ENCODE assay signal across 1 cellular context in the genomic region with DNA sequence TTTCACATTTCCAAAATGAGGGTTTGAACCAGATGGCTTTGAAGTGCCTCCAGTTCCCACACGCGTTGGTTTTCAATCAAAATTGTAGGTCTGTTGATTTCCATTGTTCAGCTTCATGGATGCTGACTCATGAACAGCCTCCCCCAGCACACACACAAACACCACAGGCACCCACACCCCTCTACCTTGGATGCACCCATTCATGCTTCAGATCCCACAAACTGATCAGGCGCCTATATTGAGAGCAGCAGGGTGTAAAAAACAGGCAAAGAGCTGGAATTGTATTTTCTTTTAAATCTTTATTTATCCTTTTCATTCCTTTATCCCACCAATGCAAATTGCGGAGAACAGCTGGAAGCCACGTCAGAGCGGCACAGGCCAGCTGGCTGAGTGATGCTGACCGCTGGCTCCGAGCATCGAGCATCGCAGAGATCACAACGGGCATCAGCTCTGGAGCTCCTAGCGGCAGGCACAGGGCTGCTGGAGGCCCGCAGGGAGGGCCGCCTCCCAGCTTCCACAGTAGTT.
TF ChIP-seq lines count a peak whose summit lies in the region.

No MANE protein-coding gene starts in this region.

TF ChIP-seq in K562, 482 proteins besides CTCF, POLR2A, EP300 and RAD21 (continued from another document):
- TF ChIP-seq, protein P1, sequence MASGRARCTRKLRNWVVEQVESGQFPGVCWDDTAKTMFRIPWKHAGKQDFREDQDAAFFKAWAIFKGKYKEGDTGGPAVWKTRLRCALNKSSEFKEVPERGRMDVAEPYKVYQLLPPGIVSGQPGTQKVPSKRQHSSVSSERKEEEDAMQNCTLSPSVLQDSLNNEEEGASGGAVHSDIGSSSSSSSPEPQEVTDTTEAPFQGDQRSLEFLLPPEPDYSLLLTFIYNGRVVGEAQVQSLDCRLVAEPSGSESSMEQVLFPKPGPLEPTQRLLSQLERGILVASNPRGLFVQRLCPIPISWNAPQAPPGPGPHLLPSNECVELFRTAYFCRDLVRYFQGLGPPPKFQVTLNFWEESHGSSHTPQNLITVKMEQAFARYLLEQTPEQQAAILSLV (tag; IDR thresholded peaks at IDR 0.05) = no peak
- TF ChIP-seq, protein P2, sequence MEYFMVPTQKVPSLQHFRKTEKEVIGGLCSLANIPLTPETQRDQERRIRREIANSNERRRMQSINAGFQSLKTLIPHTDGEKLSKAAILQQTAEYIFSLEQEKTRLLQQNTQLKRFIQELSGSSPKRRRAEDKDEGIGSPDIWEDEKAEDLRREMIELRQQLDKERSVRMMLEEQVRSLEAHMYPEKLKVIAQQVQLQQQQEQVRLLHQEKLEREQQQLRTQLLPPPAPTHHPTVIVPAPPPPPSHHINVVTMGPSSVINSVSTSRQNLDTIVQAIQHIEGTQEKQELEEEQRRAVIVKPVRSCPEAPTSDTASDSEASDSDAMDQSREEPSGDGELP (CRISPR knock-in tag; IDR thresholded peaks at IDR 0.05; ENCODE audit: borderline replicate concordance) = peak; percentile 40; the same call in 1 of the 2 replicates
- TF ChIP-seq ZNF311 (CRISPR knock-in tag; IDR thresholded peaks at IDR 0.05) (0 out of 2 replicates have a peak, but pooled peaks have one; percentile 51), MAFK (IDR thresholded peaks at IDR 0.05; ENCODE audit: low read length) (peak; percentile 63; the same call in 1 of the 2 replicates), MTA2 (IDR thresholded peaks at IDR 0.05; ENCODE audit: low read depth) (no peak), CBFA2T3 (IDR thresholded peaks at IDR 0.05) (peak; percentile 22; the same call in 1 of the 2 replicates), MAFG (tag; conservative IDR thresholded peaks at IDR 0.05) (peak; percentile 47; the same call in 1 of the 2 replicates), GABPA (tag; conservative IDR thresholded peaks at IDR 0.05; ENCODE audit: low read depth) (no peak), C11orf30 (IDR thresholded peaks at IDR 0.05; ENCODE audit: low read depth) (peak; percentile 63; the same call in 1 of the 2 replicates), ETV6 (IDR thresholded peaks at IDR 0.05; ENCODE audit: borderline replicate concordance in 1 of 2, low read depth in 2 of 2, low read length in 1 of 2) (no peak), ETV6 (CRISPR knock-in tag; IDR thresholded peaks at IDR 0.05; ENCODE audit: borderline replicate concordance) (0 out of 2 replicates have a peak, but pooled peaks have one; percentile 28), SOX6 (IDR thresholded peaks at IDR 0.05) (peak; percentile 50; the same call in 1 of the 2 replicates), CEBPG (CRISPR knock-in tag; IDR thresholded peaks at IDR 0.05) (no peak), CEBPG (tag; conservative IDR thresholded peaks at IDR 0.05 in 1 of 2, IDR thresholded peaks at IDR 0.05 in 1 of 2) (no peak)
- TF ChIP-seq, protein P3, sequence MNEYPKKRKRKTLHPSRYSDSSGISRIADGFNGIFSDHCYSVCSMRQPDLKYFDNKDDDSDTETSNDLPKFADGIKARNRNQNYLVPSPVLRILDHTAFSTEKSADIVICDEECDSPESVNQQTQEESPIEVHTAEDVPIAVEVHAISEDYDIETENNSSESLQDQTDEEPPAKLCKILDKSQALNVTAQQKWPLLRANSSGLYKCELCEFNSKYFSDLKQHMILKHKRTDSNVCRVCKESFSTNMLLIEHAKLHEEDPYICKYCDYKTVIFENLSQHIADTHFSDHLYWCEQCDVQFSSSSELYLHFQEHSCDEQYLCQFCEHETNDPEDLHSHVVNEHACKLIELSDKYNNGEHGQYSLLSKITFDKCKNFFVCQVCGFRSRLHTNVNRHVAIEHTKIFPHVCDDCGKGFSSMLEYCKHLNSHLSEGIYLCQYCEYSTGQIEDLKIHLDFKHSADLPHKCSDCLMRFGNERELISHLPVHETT (CRISPR knock-in tag; conservative IDR thresholded peaks at IDR 0.05 in 1 of 2, IDR thresholded peaks at IDR 0.05 in 1 of 2) = peak in 1 of 2 experiments; percentile 6; a peak in 1 of 4 replicates
- TF ChIP-seq, protein P4, sequence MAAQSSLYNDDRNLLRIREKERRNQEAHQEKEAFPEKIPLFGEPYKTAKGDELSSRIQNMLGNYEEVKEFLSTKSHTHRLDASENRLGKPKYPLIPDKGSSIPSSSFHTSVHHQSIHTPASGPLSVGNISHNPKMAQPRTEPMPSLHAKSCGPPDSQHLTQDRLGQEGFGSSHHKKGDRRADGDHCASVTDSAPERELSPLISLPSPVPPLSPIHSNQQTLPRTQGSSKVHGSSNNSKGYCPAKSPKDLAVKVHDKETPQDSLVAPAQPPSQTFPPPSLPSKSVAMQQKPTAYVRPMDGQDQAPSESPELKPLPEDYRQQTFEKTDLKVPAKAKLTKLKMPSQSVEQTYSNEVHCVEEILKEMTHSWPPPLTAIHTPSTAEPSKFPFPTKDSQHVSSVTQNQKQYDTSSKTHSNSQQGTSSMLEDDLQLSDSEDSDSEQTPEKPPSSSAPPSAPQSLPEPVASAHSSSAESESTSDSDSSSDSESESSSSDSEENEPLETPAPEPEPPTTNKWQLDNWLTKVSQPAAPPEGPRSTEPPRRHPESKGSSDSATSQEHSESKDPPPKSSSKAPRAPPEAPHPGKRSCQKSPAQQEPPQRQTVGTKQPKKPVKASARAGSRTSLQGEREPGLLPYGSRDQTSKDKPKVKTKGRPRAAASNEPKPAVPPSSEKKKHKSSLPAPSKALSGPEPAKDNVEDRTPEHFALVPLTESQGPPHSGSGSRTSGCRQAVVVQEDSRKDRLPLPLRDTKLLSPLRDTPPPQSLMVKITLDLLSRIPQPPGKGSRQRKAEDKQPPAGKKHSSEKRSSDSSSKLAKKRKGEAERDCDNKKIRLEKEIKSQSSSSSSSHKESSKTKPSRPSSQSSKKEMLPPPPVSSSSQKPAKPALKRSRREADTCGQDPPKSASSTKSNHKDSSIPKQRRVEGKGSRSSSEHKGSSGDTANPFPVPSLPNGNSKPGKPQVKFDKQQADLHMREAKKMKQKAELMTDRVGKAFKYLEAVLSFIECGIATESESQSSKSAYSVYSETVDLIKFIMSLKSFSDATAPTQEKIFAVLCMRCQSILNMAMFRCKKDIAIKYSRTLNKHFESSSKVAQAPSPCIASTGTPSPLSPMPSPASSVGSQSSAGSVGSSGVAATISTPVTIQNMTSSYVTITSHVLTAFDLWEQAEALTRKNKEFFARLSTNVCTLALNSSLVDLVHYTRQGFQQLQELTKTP (IDR thresholded peaks at IDR 0.05; ENCODE audit: low read depth in 1 of 2, partially characterized antibody in 2 of 2) = no peak
- TF ChIP-seq, protein P5, sequence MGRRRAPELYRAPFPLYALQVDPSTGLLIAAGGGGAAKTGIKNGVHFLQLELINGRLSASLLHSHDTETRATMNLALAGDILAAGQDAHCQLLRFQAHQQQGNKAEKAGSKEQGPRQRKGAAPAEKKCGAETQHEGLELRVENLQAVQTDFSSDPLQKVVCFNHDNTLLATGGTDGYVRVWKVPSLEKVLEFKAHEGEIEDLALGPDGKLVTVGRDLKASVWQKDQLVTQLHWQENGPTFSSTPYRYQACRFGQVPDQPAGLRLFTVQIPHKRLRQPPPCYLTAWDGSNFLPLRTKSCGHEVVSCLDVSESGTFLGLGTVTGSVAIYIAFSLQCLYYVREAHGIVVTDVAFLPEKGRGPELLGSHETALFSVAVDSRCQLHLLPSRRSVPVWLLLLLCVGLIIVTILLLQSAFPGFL (CRISPR knock-in tag; IDR thresholded peaks at IDR 0.05) = no peak
- TF ChIP-seq, protein P6, sequence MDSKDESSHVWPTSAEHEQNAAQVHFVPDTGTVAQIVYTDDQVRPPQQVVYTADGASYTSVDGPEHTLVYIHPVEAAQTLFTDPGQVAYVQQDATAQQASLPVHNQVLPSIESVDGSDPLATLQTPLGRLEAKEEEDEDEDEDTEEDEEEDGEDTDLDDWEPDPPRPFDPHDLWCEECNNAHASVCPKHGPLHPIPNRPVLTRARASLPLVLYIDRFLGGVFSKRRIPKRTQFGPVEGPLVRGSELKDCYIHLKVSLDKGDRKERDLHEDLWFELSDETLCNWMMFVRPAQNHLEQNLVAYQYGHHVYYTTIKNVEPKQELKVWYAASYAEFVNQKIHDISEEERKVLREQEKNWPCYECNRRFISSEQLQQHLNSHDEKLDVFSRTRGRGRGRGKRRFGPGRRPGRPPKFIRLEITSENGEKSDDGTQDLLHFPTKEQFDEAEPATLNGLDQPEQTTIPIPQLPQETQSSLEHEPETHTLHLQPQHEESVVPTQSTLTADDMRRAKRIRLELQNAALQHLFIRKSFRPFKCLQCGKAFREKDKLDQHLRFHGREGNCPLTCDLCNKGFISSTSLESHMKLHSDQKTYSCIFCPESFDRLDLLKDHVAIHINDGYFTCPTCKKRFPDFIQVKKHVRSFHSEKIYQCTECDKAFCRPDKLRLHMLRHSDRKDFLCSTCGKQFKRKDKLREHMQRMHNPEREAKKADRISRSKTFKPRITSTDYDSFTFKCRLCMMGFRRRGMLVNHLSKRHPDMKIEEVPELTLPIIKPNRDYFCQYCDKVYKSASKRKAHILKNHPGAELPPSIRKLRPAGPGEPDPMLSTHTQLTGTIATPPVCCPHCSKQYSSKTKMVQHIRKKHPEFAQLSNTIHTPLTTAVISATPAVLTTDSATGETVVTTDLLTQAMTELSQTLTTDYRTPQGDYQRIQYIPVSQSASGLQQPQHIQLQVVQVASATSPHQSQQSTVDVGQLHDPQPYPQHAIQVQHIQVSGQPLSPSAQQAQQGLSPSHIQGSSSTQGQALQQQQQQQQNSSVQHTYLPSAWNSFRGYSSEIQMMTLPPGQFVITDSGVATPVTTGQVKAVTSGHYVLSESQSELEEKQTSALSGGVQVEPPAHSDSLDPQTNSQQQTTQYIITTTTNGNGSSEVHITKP (IDR thresholded peaks at IDR 0.05; ENCODE audit: partially characterized antibody) = peak; percentile 85
- TF ChIP-seq, protein P7, sequence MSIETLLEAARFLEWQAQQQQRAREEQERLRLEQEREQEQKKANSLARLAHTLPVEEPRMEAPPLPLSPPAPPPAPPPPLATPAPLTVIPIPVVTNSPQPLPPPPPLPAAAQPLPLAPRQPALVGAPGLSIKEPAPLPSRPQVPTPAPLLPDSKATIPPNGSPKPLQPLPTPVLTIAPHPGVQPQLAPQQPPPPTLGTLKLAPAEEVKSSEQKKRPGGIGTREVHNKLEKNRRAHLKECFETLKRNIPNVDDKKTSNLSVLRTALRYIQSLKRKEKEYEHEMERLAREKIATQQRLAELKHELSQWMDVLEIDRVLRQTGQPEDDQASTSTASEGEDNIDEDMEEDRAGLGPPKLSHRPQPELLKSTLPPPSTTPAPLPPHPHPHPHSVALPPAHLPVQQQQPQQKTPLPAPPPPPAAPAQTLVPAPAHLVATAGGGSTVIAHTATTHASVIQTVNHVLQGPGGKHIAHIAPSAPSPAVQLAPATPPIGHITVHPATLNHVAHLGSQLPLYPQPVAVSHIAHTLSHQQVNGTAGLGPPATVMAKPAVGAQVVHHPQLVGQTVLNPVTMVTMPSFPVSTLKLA (conservative IDR thresholded peaks at IDR 0.05) = 0 out of 4 replicates have a peak, but pooled peaks of 1 of the 2 experiments have one; percentile 16
- TF ChIP-seq, protein P8, sequence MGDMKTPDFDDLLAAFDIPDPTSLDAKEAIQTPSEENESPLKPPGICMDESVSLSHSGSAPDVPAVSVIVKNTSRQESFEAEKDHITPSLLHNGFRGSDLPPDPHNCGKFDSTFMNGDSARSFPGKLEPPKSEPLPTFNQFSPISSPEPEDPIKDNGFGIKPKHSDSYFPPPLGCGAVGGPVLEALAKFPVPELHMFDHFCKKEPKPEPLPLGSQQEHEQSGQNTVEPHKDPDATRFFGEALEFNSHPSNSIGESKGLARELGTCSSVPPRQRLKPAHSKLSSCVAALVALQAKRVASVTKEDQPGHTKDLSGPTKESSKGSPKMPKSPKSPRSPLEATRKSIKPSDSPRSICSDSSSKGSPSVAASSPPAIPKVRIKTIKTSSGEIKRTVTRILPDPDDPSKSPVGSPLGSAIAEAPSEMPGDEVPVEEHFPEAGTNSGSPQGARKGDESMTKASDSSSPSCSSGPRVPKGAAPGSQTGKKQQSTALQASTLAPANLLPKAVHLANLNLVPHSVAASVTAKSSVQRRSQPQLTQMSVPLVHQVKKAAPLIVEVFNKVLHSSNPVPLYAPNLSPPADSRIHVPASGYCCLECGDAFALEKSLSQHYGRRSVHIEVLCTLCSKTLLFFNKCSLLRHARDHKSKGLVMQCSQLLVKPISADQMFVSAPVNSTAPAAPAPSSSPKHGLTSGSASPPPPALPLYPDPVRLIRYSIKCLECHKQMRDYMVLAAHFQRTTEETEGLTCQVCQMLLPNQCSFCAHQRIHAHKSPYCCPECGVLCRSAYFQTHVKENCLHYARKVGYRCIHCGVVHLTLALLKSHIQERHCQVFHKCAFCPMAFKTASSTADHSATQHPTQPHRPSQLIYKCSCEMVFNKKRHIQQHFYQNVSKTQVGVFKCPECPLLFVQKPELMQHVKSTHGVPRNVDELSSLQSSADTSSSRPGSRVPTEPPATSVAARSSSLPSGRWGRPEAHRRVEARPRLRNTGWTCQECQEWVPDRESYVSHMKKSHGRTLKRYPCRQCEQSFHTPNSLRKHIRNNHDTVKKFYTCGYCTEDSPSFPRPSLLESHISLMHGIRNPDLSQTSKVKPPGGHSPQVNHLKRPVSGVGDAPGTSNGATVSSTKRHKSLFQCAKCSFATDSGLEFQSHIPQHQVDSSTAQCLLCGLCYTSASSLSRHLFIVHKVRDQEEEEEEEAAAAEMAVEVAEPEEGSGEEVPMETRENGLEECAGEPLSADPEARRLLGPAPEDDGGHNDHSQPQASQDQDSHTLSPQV (IDR thresholded peaks at IDR 0.05) = peak; percentile 25; the same call in 1 of the 2 replicates
- TF ChIP-seq, protein P9, sequence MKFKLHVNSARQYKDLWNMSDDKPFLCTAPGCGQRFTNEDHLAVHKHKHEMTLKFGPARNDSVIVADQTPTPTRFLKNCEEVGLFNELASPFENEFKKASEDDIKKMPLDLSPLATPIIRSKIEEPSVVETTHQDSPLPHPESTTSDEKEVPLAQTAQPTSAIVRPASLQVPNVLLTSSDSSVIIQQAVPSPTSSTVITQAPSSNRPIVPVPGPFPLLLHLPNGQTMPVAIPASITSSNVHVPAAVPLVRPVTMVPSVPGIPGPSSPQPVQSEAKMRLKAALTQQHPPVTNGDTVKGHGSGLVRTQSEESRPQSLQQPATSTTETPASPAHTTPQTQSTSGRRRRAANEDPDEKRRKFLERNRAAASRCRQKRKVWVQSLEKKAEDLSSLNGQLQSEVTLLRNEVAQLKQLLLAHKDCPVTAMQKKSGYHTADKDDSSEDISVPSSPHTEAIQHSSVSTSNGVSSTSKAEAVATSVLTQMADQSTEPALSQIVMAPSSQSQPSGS (CRISPR knock-in tag; IDR thresholded peaks at IDR 0.05) = no peak
